Comparison of ENCODE assay signal across 8 cellular contexts in the genomic region with DNA sequence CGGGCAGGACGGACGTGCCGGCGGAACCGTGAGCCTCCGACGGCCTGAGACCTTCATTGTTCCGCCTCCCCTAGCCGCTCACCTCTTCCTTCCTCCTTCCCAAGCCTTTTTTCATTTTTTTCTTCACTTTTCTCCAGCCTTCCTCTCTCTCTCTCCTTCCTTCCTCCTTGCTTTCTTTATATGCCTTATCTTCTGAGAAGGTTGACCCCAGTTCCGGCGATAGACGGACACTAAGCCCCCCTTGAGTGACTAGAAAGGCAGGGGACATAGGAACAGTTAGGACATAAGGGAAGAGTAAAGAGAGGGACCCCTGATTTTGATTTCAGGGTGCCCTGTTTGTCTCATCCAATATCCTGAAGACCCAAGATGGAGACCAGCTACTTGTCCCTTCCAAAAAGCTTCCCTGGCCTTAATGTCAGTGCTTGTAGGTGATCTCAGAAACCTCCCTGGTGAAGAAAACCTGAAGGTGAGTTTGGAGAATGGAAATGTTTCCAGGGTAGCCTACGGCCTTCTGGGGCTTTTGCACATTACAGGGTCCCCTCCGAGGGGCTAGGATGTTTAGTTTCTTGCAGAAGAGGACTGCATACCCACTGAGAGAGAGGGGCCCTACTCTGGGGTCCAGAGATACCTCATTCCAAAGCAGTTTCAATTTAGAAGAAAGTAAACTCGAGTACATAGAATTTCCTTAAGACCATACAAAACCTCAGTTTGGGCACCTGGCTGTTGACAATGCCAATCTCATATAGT. TPM values are rescaled to one million over a fixed set of nuclear protein-coding genes. Genes with fewer than 3 reads are reported as not detected.
DNase-seq lines count a peak whose midpoint lies in the region; ATAC-seq, FAIRE-seq and TF ChIP-seq lines count a peak whose summit lies in the region.

No MANE protein-coding gene starts in this region.

- peak overlapping the region; percentile 46 to 61 for H3K27ac ChIP-seq in thoracic aorta

- ATAC-seq in thoracic aorta (ENCODE audit: insufficient number of reproducible peaks, low FRiP score, low read depth) = no peak
- ATAC-seq in GM21447 (IDR thresholded peaks at IDR 0.05; ENCODE audit: unreplicated experiment) = no peak

- no peak for DNase-seq in activated T-cell treated with anti-CD3 and anti-CD28 coated beads, Interleukin-2, amount 50 U/mL, for 24 hours
- no peak for DNase-seq in activated T-cell treated with anti-CD3 and anti-CD28 coated beads, Interleukin-2, amount 50 U/mL, for 1 hour
- DNase-seq in activated naive CD8-positive, alpha-beta T cell treated with anti-CD3 and anti-CD28 coated beads for 36 hours = no peak
- DNase-seq in immature natural killer cell (no peak), thoracic aorta (ENCODE audit: low spot score) (no peak), inferior parietal cortex (ENCODE audit: extremely low spot score) (no peak), RCC 7860 (ENCODE audit: low spot score) (no peak)

- no peaks in the 10 kb centered on the region for H3K27me3 ChIP-seq in thoracic aorta (replicated peaks; ENCODE audit: insufficient read depth)

- FAIRE-seq in RCC 7860 (lab: Jason Lieb, UNC) = no peak

- H3K4me3 Mint-ChIP-seq in activated T-cell treated with anti-CD3 and anti-CD28 coated beads, Interleukin-2, amount 50 U/mL, for 24 hours = peak overlapping the region; percentile 85
- H3K4me3 Mint-ChIP-seq in activated naive CD8-positive, alpha-beta T cell treated with anti-CD3 and anti-CD28 coated beads for 36 hours = peak overlapping the region; percentile 96
- peak overlapping the region; percentile 80 to 99 (median 95) for H3K4me3 Mint-ChIP-seq in immature natural killer cell

- H3K27ac Mint-ChIP-seq in activated T-cell treated with anti-CD3 and anti-CD28 coated beads, Interleukin-2, amount 50 U/mL, for 24 hours = peak overlapping the region; percentile 84
- peak overlapping the region; percentile 91 for H3K27ac Mint-ChIP-seq in activated naive CD8-positive, alpha-beta T cell treated with anti-CD3 and anti-CD28 coated beads for 36 hours
- peak overlapping the region in 3 of 6 donors; percentile 19 to 55 (median 46) for H3K27ac Mint-ChIP-seq in immature natural killer cell

- H3K27me3 Mint-ChIP-seq in activated T-cell treated with anti-CD3 and anti-CD28 coated beads, Interleukin-2, amount 50 U/mL, for 24 hours = peaks cover 76% of the 10 kb centered on the region
- H3K27me3 Mint-ChIP-seq in activated naive CD8-positive, alpha-beta T cell treated with anti-CD3 and anti-CD28 coated beads for 36 hours = peaks cover 72% of the 10 kb centered on the region
- H3K27me3 Mint-ChIP-seq in immature natural killer cell (ENCODE audit: low read depth in 3 of 3) = peaks cover 14 to 39% (median 18%) of the 10 kb centered on the region in 3 donors

- H3K4me1 ChIP-seq in thoracic aorta (ENCODE audit: control insufficient read depth in 1 of 2, low read depth in 2 of 2) = peaks cover 12 to 57% of the 10 kb centered on the region in 2 donors

- no peaks in the 10 kb centered on the region for H3K9me3 ChIP-seq in thoracic aorta

- H3K9me3 Mint-ChIP-seq in activated T-cell treated with anti-CD3 and anti-CD28 coated beads, Interleukin-2, amount 50 U/mL, for 24 hours = no peaks in the 10 kb centered on the region
- H3K9me3 Mint-ChIP-seq in activated naive CD8-positive, alpha-beta T cell treated with anti-CD3 and anti-CD28 coated beads for 36 hours = no peaks in the 10 kb centered on the region
- H3K9me3 Mint-ChIP-seq in immature natural killer cell = peaks cover 0 to 3% (median 0%) of the 10 kb centered on the region in 6 donors

- H3K36me3 ChIP-seq in thoracic aorta = no peaks in the 10 kb centered on the region

- no peak for TF ChIP-seq CTCF in thoracic aorta (IDR thresholded peaks at IDR 0.05)

- H3K4me1 Mint-ChIP-seq in activated T-cell treated with anti-CD3 and anti-CD28 coated beads, Interleukin-2, amount 50 U/mL, for 24 hours (ENCODE audit: low read depth) = peaks cover 53% of the 10 kb centered on the region
- H3K4me1 Mint-ChIP-seq in activated naive CD8-positive, alpha-beta T cell treated with anti-CD3 and anti-CD28 coated beads for 36 hours = peaks cover 32% of the 10 kb centered on the region
- H3K4me1 Mint-ChIP-seq in immature natural killer cell = peaks cover 42 to 51% of the 10 kb centered on the region in 2 donors

- peak overlapping the region; percentile 90 for H3K4me3 ChIP-seq in thoracic aorta

- no peaks in the 10 kb centered on the region for H3K36me3 Mint-ChIP-seq in activated T-cell treated with anti-CD3 and anti-CD28 coated beads, Interleukin-2, amount 50 U/mL, for 24 hours (ENCODE audit: low read depth)
- peaks cover 18% of the 10 kb centered on the region for H3K36me3 Mint-ChIP-seq in activated naive CD8-positive, alpha-beta T cell treated with anti-CD3 and anti-CD28 coated beads for 36 hours
- H3K36me3 Mint-ChIP-seq in immature natural killer cell = no peaks in the 10 kb centered on the region

RNA-seq across cellular contexts. Expression of gene ADM, which starts 3.5 kb away (rescaled TPM):
- total RNA-seq in activated naive CD8-positive, alpha-beta T cell treated with anti-CD3 and anti-CD28 coated beads for 36 hours = 1 to 10 TPM; 1.5 to 2.1 TPM
- polyA plus RNA-seq in immature natural killer cell = 1 to 10 TPM in 1 of 3 donors, under 1 TPM in 2; 0.19 to 2.1 (median 0.20) TPM
- total RNA-seq in thoracic aorta = 100 to 1,000 TPM in 1 of 2 donors, 10 to 100 TPM in 1; 50.0 to 193 TPM

RNA-seq across cellular contexts. Expression of gene SBF2, which starts 14.4 kb away (rescaled TPM):
- total RNA-seq in activated naive CD8-positive, alpha-beta T cell treated with anti-CD3 and anti-CD28 coated beads for 36 hours = 1 to 10 TPM; 6.0 to 6.1 TPM
- polyA plus RNA-seq in immature natural killer cell = 1 to 10 TPM; 3.2 to 6.9 (median 4.7) TPM
- total RNA-seq in thoracic aorta = 10 to 100 TPM; 53.8 to 60.8 TPM

Comparison
In these comparisons a context has a peak if more than half of its experiments do, and no peak if none do; other contexts are left out.
1. RNA of gene ADM, which starts 3.5 kb away (total RNA-seq): 50.0 to 193 TPM in thoracic aorta; 1.5 to 2.1 TPM in activated naive CD8-positive, alpha-beta T cell treated with anti-CD3 and anti-CD28 coated beads for 36 hours; every median in the first group is over 10 times any median in the second.
2. RNA of gene SBF2, which starts 14.4 kb away (total RNA-seq): 53.8 to 60.8 TPM in thoracic aorta; 6.0 to 6.1 TPM in activated naive CD8-positive, alpha-beta T cell treated with anti-CD3 and anti-CD28 coated beads for 36 hours; every median in the first group is over 4 times any median in the second.
3. Peak in every context shown above with its lines, with median percentiles within 50 percentile points of each other: H3K4me3 Mint-ChIP-seq.